ENCODE assay signal across 1 cellular context in genomic region chr11:122882189-122882808, GRCh38.
TF ChIP-seq lines count a peak whose summit lies in the region.

Gene JHY (plus strand): TSS chr11:122882759. CDS start chr11:122885850, 3,091 bp downstream.

TF ChIP-seq in HepG2, 621 proteins besides CTCF, POLR2A, EP300 and RAD21 (continued from another document):
- TF ChIP-seq LRRFIP1 (CRISPR knock-in tag; conservative IDR thresholded peaks at IDR 0.05) (no peak), ZNF660 (CRISPR knock-in tag; IDR thresholded peaks at IDR 0.05; ENCODE audit: borderline replicate concordance, low read depth) (no peak), ZNF446 (CRISPR knock-in tag; IDR thresholded peaks at IDR 0.05) (no peak), ZNF180 (CRISPR knock-in tag; IDR thresholded peaks at IDR 0.05; ENCODE audit: borderline replicate concordance, low read depth) (no peak), THAP11 (CRISPR knock-in tag; IDR thresholded peaks at IDR 0.05) (no peak), PRDM15 (CRISPR knock-in tag; IDR thresholded peaks at IDR 0.05) (no peak), KAT8 (CRISPR knock-in tag; IDR thresholded peaks at IDR 0.05) (no peak), ZFP37 (CRISPR knock-in tag; IDR thresholded peaks at IDR 0.05; ENCODE audit: borderline replicate concordance) (no peak), ARNT (IDR thresholded peaks at IDR 0.05) (no peak), NFKBIZ (CRISPR knock-in tag; IDR thresholded peaks at IDR 0.05) (no peak), SP4 (CRISPR knock-in tag; IDR thresholded peaks at IDR 0.05) (no peak), RAD51 (IDR thresholded peaks at IDR 0.05; ENCODE audit: borderline replicate concordance) (no peak), HES4 (CRISPR knock-in tag; IDR thresholded peaks at IDR 0.05; ENCODE audit: borderline replicate concordance) (no peak)
- TF ChIP-seq, protein P1, sequence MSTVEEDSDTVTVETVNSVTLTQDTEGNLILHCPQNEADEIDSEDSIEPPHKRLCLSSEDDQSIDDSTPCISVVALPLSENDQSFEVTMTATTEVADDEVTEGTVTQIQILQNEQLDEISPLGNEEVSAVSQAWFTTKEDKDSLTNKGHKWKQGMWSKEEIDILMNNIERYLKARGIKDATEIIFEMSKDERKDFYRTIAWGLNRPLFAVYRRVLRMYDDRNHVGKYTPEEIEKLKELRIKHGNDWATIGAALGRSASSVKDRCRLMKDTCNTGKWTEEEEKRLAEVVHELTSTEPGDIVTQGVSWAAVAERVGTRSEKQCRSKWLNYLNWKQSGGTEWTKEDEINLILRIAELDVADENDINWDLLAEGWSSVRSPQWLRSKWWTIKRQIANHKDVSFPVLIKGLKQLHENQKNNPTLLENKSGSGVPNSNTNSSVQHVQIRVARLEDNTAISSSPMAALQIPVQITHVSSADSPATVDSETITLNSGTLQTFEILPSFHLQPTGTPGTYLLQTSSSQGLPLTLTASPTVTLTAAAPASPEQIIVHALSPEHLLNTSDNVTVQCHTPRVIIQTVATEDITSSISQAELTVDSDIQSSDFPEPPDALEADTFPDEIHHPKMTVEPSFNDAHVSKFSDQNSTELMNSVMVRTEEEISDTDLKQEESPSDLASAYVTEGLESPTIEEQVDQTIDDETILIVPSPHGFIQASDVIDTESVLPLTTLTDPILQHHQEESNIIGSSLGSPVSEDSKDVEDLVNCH (CRISPR knock-in tag; IDR thresholded peaks at IDR 0.05) = no peak
